Comparison of ENCODE assay signal across 26 cellular contexts in the genomic region with DNA sequence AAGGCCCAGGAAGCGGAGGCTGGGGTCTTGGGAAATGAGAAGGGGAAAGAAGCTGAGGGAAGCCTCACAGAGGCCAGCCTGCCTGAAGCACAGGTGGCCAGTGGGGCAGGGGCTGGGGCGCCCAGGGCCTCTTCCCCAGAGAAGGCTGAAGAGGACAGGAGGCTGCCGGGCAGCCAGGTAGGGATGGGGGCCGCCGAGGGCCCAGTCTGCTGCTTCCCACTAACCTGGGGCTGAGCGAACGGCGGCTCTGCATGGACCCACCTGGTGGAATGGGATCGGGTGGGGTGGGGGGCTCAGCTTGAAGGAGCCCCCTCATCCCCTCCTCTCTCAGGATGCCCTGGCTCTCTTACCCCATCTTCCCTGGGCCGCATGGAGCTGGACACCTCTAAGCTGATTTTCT. TPM values are rescaled to one million over a fixed set of nuclear protein-coding genes. Genes with fewer than 3 reads are reported as not detected.
DNase-seq lines count a peak whose midpoint lies in the region; ATAC-seq, FAIRE-seq and TF ChIP-seq lines count a peak whose summit lies in the region.
"Had no signal": no experiment of that assay in that cellular context is flagged by ENCODE, and none has a peak within 500 bp of the region (broad histone marks: within the 10 kb centered on the region; RNA-seq: fewer than 3 reads in every experiment).

No MANE protein-coding gene starts in this region.

- FAIRE-seq in K562 (lab: Jason Lieb, UNC) = no peak
- FAIRE-seq: kidney had no signal

- H3K9me3 Mint-ChIP-seq in CD4-positive, CD25-positive, alpha-beta regulatory T cell = no peaks in the 10 kb centered on the region
- H3K9me3 Mint-ChIP-seq in neural crest cell = no peaks in the 10 kb centered on the region
- H3K9me3 Mint-ChIP-seq: activated naive CD8-positive, alpha-beta T cell treated with anti-CD3 and anti-CD28 coated beads, Interleukin-2, amount 50 U/mL, for 24 hours; activated T-cell treated with anti-CD3 and anti-CD28 coated beads, Interleukin-2, amount 50 U/mL, for 72 hours; CD8-positive, alpha-beta T cell; H9 had no signal

- H3K4me3 ChIP-seq in A673 (ENCODE audit: low read depth, low read length, poor library complexity, severe bottlenecking) (no peak overlapping the region), K562 (no peak overlapping the region)
- no peak overlapping the region for H3K4me3 ChIP-seq in CD4-positive, CD25-positive, alpha-beta regulatory T cell (ENCODE audit: low read depth, low read length)
- H3K4me3 ChIP-seq: body of pancreas, esophagus squamous epithelium, lower lobe of right lung, Peyer's patch, SJSA1, thyroid gland had no signal

- H3K4me1 Mint-ChIP-seq in CD4-positive, CD25-positive, alpha-beta regulatory T cell = peaks cover 0 to 37% (median 22%) of the 10 kb centered on the region in 4 donors
- peaks cover 28% of the 10 kb centered on the region for H3K4me1 Mint-ChIP-seq in neural crest cell

- peaks cover 19% of the 10 kb centered on the region for H3K36me3 Mint-ChIP-seq in CD4-positive, CD25-positive, alpha-beta regulatory T cell
- no peaks in the 10 kb centered on the region for H3K36me3 Mint-ChIP-seq in neural crest cell (ENCODE audit: low read depth)

- 89% methylated on average over 9 of the region's 10 CpGs for WGBS in K562 (ENCODE audit: insufficient coverage, low coverage, missing lambda C conversion rate)

- H3K27ac Mint-ChIP-seq in CD4-positive, CD25-positive, alpha-beta regulatory T cell = peak overlapping the region in 2 of 3 donors; percentile 9 to 80
- H3K27ac Mint-ChIP-seq in neural crest cell (ENCODE audit: unreplicated experiment) = no peak overlapping the region
- H3K27ac Mint-ChIP-seq: activated naive CD8-positive, alpha-beta T cell treated with anti-CD3 and anti-CD28 coated beads, Interleukin-2, amount 50 U/mL, for 24 hours; activated T-cell treated with anti-CD3 and anti-CD28 coated beads, Interleukin-2, amount 50 U/mL, for 72 hours had no signal

- H3K27me3 ChIP-seq in A673 (replicated peaks; ENCODE audit: insufficient read depth, low read depth, low read length, poor library complexity) = no peaks in the 10 kb centered on the region
- H3K27me3 ChIP-seq in CD4-positive, CD25-positive, alpha-beta regulatory T cell (ENCODE audit: control insufficient read depth, insufficient read depth, low read length) = no peaks in the 10 kb centered on the region
- H3K27me3 ChIP-seq in K562 (ENCODE audit: control insufficient read depth in 2 of 2, insufficient read depth in 2 of 2, low read length in 2 of 2) = no peaks in the 10 kb centered on the region
- H3K27me3 ChIP-seq: body of pancreas, esophagus squamous epithelium, Peyer's patch, SJSA1, thyroid gland had no signal

- no TSS peak for BruUV-seq in A673 (replicated peaks; lab: Mats Ljungman, UMichigan)
- no TSS peak for BruUV-seq in K562 (replicated peaks; lab: Mats Ljungman, UMichigan)

- no peak for TF ChIP-seq RAD21 in K562 (CRISPR knock-in tag; conservative IDR thresholded peaks at IDR 0.05 in 1 of 2, IDR thresholded peaks at IDR 0.05 in 1 of 2)

- H3K9me3 ChIP-seq in A673 (ENCODE audit: low read depth, low read length, poor library complexity, severe bottlenecking) = no peaks in the 10 kb centered on the region
- no peaks in the 10 kb centered on the region for H3K9me3 ChIP-seq in CD4-positive, CD25-positive, alpha-beta regulatory T cell (ENCODE audit: control insufficient read depth in 2 of 2, low read length in 2 of 2)
- no peaks in the 10 kb centered on the region for H3K9me3 ChIP-seq in K562 (replicated peaks; ENCODE audit: control insufficient read depth, insufficient read depth, low read depth, low read length)
- H3K9me3 ChIP-seq: body of pancreas, esophagus squamous epithelium, lower lobe of right lung, Peyer's patch, thyroid gland had no signal

- H3K27ac ChIP-seq in A673 (ENCODE audit: low read depth, low read length, poor library complexity, severe bottlenecking) (peak overlapping the region; percentile 40), K562 (ENCODE audit: extremely low read depth, low read depth, low read length) (no peak overlapping the region)
- no peak overlapping the region for H3K27ac ChIP-seq in CD4-positive, CD25-positive, alpha-beta regulatory T cell (ENCODE audit: insufficient read depth, low read length, poor library complexity, severe bottlenecking)
- H3K27ac ChIP-seq: body of pancreas, lower lobe of right lung, Peyer's patch, SJSA1, thyroid gland had no signal

- POLR2A ChIA-PET in A673 (lab: Charles Lee; ENCODE audit: low non-redundant PET) (no interaction called here), K562 (lab: Yijun Ruan, JAX) (interaction anchor here (0.6 to 2.8 kb wide), 3 partner anchors 8 to 275 kb away, joined by 3 to 10 read pairs (median 5); a partner anchor contains a TSS)

- H3K36me3 ChIP-seq in A673 (ENCODE audit: insufficient read depth, low read length, poor library complexity, severe bottlenecking) (peaks cover 7% of the 10 kb centered on the region), K562 (ENCODE audit: control insufficient read depth, insufficient read depth, low read length) (peaks cover 79% of the 10 kb centered on the region; the same call in 2 of the 3 replicates)
- H3K36me3 ChIP-seq in CD4-positive, CD25-positive, alpha-beta regulatory T cell (ENCODE audit: control insufficient read depth, insufficient read depth, low read length) = peaks cover 37% of the 10 kb centered on the region

- peaks cover 4% of the 10 kb centered on the region for H3K9me1 ChIP-seq in K562 (ENCODE audit: control insufficient read depth, insufficient read depth, low read length)

- H3K27me3 Mint-ChIP-seq in CD4-positive, CD25-positive, alpha-beta regulatory T cell = no peaks in the 10 kb centered on the region
- peaks cover under 1% of the 10 kb centered on the region for H3K27me3 Mint-ChIP-seq in neural crest cell (ENCODE audit: low read depth)
- H3K27me3 Mint-ChIP-seq: activated naive CD8-positive, alpha-beta T cell treated with anti-CD3 and anti-CD28 coated beads, Interleukin-2, amount 50 U/mL, for 24 hours had no signal

- ATAC-seq in CD4-positive, CD25-positive, alpha-beta regulatory T cell (ENCODE audit: low read depth in 2 of 2) = no peak
- ATAC-seq in K562 (no peak), omental fat pad (ENCODE audit: low FRiP score) (no peak)
- ATAC-seq: activated naive CD8-positive, alpha-beta T cell treated with anti-CD3 and anti-CD28 coated beads, Interleukin-2, amount 50 U/mL, for 24 hours; activated T-cell treated with anti-CD3 and anti-CD28 coated beads, Interleukin-2, amount 50 U/mL, for 72 hours; body of pancreas; CD8-positive, alpha-beta T cell; lower lobe of right lung had no signal

- TF ChIP-seq EP300 in K562 (IDR thresholded peaks at IDR 0.05; ENCODE audit: low read length) = no peak

- in situ Hi-C loops in K562 (cut with MboI) = no loop called here

- H3K9ac ChIP-seq in K562 (ENCODE audit: insufficient read depth in 1 of 2, low read depth in 2 of 2, low read length in 2 of 2) = no peak overlapping the region

- no peak for TF ChIP-seq POLR2A in K562 (conservative IDR thresholded peaks at IDR 0.05)

- no peak for TF ChIP-seq CTCF in A673 (conservative IDR thresholded peaks at IDR 0.05; ENCODE audit: low read depth, low read length)
- TF ChIP-seq CTCF in K562 (IDR thresholded peaks at IDR 0.05 in 2 of 3, conservative IDR thresholded peaks at IDR 0.05 in 1 of 3; ENCODE audit: insufficient read depth in 2 of 3, low read depth in 1 of 3, low read length in 3 of 3) = no peak
- TF ChIP-seq CTCF in neural crest cell (conservative IDR thresholded peaks at IDR 0.05) = no peak
- TF ChIP-seq CTCF in omental fat pad (IDR thresholded peaks at IDR 0.05) = no peak

- H3K4me2 ChIP-seq in K562 (ENCODE audit: insufficient read depth, low read length) = no peak overlapping the region

- peaks cover 6% of the 10 kb centered on the region for H3K79me2 ChIP-seq in K562 (ENCODE audit: control insufficient read depth, insufficient read depth, low read length)

- no peaks in the 10 kb centered on the region for H3K4me1 ChIP-seq in A673 (ENCODE audit: insufficient read depth, low read length, poor library complexity, severe bottlenecking)
- H3K4me1 ChIP-seq in CD4-positive, CD25-positive, alpha-beta regulatory T cell (ENCODE audit: control insufficient read depth, insufficient read depth, low read length, poor library complexity, severe bottlenecking) = peaks cover 17% of the 10 kb centered on the region
- H3K4me1 ChIP-seq in K562 (replicated peaks in 1 of 2; ENCODE audit: control insufficient read depth in 2 of 2, insufficient read depth in 2 of 2, low read length in 2 of 2) = peaks cover 16 to 70% of the 10 kb centered on the region in 2 experiments
- H3K4me1 ChIP-seq: body of pancreas had no signal

- H2AFZ ChIP-seq in K562 (ENCODE audit: low read depth, low read length) = no peak overlapping the region

- no peak for DNase-seq in A673 (ENCODE audit: low spot score)
- DNase-seq in CD4-positive, CD25-positive, alpha-beta regulatory T cell = no peak
- DNase-seq in K562 (ENCODE audit: extremely low read depth in 1 of 4, low spot score in 3 of 4) = no peak
- no peak for DNase-seq in neural crest cell (ENCODE audit: low read depth, low spot score)
- no peak for DNase-seq in omental fat pad (ENCODE audit: low spot score)
- DNase-seq in NCI-H2107 treated with DMSO at 0.1 percent for 48 hours (lab: John Stamatoyannopoulos, UW; ENCODE audit: unreplicated experiment) = no peak
- no peak for DNase-seq in medulla oblongata (ENCODE audit: extremely low spot score)
- no peak for DNase-seq in mesenteric fat pad (ENCODE audit: low spot score)
- DNase-seq: activated naive CD8-positive, alpha-beta T cell treated with anti-CD3 and anti-CD28 coated beads, Interleukin-2, amount 50 U/mL, for 24 hours; activated T-cell treated with anti-CD3 and anti-CD28 coated beads, Interleukin-2, amount 50 U/mL, for 72 hours; body of pancreas; CD8-positive, alpha-beta T cell; DMS53; esophagus squamous epithelium; GF-D8; H9; kidney; lower lobe of right lung; NCI-H1417 treated with DMSO at 0.1 percent for 48 hours; NCI-H524 treated with DMSO at 0.1 percent for 48 hours; Peyer's patch; posterior cingulate gyrus; T-helper 2 cell; thyroid gland had no signal

- CTCF ChIA-PET in A673 (lab: Charles Lee) = no interaction called here
- CTCF ChIA-PET in K562 (lab: Yijun Ruan, JAX; ENCODE audit: low intra/inter-chr PET ratio) = no interaction called here

- 0 out of 2 replicates have a peak, but pooled peaks cover 4% of the 10 kb centered on the region for H4K20me1 ChIP-seq in K562 (replicated peaks; ENCODE audit: control insufficient read depth, insufficient read depth, low read length)

- H3K4me3 Mint-ChIP-seq in CD4-positive, CD25-positive, alpha-beta regulatory T cell = no peak overlapping the region
- peak overlapping the region; percentile 16 for H3K4me3 Mint-ChIP-seq in neural crest cell
- H3K4me3 Mint-ChIP-seq: activated naive CD8-positive, alpha-beta T cell treated with anti-CD3 and anti-CD28 coated beads, Interleukin-2, amount 50 U/mL, for 24 hours; activated T-cell treated with anti-CD3 and anti-CD28 coated beads, Interleukin-2, amount 50 U/mL, for 72 hours; CD8-positive, alpha-beta T cell had no signal

- intact Hi-C loops in A673 (cut with micrococcal nuclease; ENCODE audit: unreplicated experiment) = no loop called here
- intact Hi-C loops in K562 (cut with micrococcal nuclease) = no loop called here

RNA-seq across cellular contexts. Expression of a gene that starts 7.7 kb away (rescaled TPM):
- total RNA-seq in A673 (2021) (29.5 and 40.9 TPM in 2 replicates), K562 (2014; rRNA removed) (80.6 and 98.7 TPM in 2 replicates), K562 (2014; rRNA removed; fragmentation: Illumina TruSeq; extraction: Trizol) (24.2 and 28.8 TPM in 2 replicates), K562 (2015; rRNA removed; fragmentation: Illumina TruSeq; extraction: Trizol) (26.3 and 29.2 TPM in 2 replicates), K562 (2021) (60.9 and 87.1 TPM in 2 replicates), neural crest cell (13.6 and 15.3 TPM in 2 replicates), omental fat pad (100 to 1,000 TPM in 1 of 4 donors, 10 to 100 TPM in 3; 21.2 to 125 (median 65.6) TPM), mesenteric fat pad (78.6 TPM)
- total RNA-seq in CD4-positive, CD25-positive, alpha-beta regulatory T cell = 143 TPM
- polyA plus RNA-seq in CD4-positive, CD25-positive, alpha-beta regulatory T cell = 10 to 100 TPM in 1 of 4 donors, 1 to 10 TPM in 3; 7.8 to 11.6 (median 8.7) TPM
- total RNA-seq in K562 (2011; cell fraction: chromatin; rRNA removed; ENCODE audit: low replicate concordance) = 131 and 234 TPM in 2 replicates
- 106 and 109 TPM in 2 replicates for total RNA-seq in K562 (2011; cell fraction: nucleolus; rRNA removed)
- 106 and 124 TPM in 2 replicates for total RNA-seq in K562 (2011; cell fraction: nucleoplasm; rRNA removed)
- polyA plus RNA-seq in K562 (2011; rRNA removed) (19.2 and 29.8 TPM in 2 replicates), K562 (2014; fragmentation: Illumina TruSeq; extraction: Trizol) (36.9 and 50.9 TPM in 2 replicates), K562 (2014; fragmentation: Nextera tagmentation; extraction: Ambion mirVana) (under 1 TPM; 0.03 to 0.38 TPM), K562 (2014; rRNA removed) (56.4 and 61.3 TPM in 2 replicates)
- polyA plus RNA-seq in K562 (2011; cell fraction: cytosol; rRNA removed) = 22.0 and 75.3 TPM in 2 replicates
- 63.0 and 156 TPM in 2 replicates for polyA plus RNA-seq in K562 (2011; cell fraction: nucleus; rRNA removed)
- 47.0 and 62.8 TPM in 2 replicates for polyA plus RNA-seq in K562 (2012)
- polyA minus RNA-seq in K562 (2011; rRNA and poly(A)+ RNA removed) = 15.6 and 21.1 TPM in 2 replicates
- 50.6 and 59.1 TPM in 2 replicates for polyA minus RNA-seq in K562 (2011; cell fraction: cytosol; rRNA and poly(A)+ RNA removed)
- 17.2 and 21.5 TPM in 2 replicates for polyA minus RNA-seq in K562 (2011; cell fraction: nucleus; rRNA and poly(A)+ RNA removed)

RNA-seq across cellular contexts. Expression of a gene that starts 11.3 kb away (rescaled TPM):
- total RNA-seq in A673 (2021) (79.8 and 88.3 TPM in 2 replicates), K562 (2014; rRNA removed) (26.1 and 36.0 TPM in 2 replicates), K562 (2014; rRNA removed; fragmentation: Illumina TruSeq; extraction: Trizol) (3.2 and 4.2 TPM in 2 replicates), K562 (2015; rRNA removed; fragmentation: Illumina TruSeq; extraction: Trizol) (12.3 and 12.6 TPM in 2 replicates), K562 (2021) (24.2 and 26.9 TPM in 2 replicates), neural crest cell (82.4 and 86.3 TPM in 2 replicates), omental fat pad (10 to 100 TPM; 29.1 to 37.4 (median 33.1) TPM), mesenteric fat pad (37.4 TPM)
- 49.4 TPM for total RNA-seq in CD4-positive, CD25-positive, alpha-beta regulatory T cell
- polyA plus RNA-seq in CD4-positive, CD25-positive, alpha-beta regulatory T cell = 100 to 1,000 TPM in 3 of 4 donors, 10 to 100 TPM in 1; 77.1 to 158 (median 115) TPM
- 6.1 and 32.6 TPM in 2 replicates for total RNA-seq in K562 (2011; cell fraction: chromatin; rRNA removed; ENCODE audit: low replicate concordance)
- 30.5 and 31.9 TPM in 2 replicates for total RNA-seq in K562 (2011; cell fraction: nucleolus; rRNA removed)
- total RNA-seq in K562 (2011; cell fraction: nucleoplasm; rRNA removed) = 14.4 and 16.7 TPM in 2 replicates
- polyA plus RNA-seq in K562 (2011; rRNA removed) (9.7 and 12.3 TPM in 2 replicates), K562 (2014; fragmentation: Illumina TruSeq; extraction: Trizol) (11.9 and 21.9 TPM in 2 replicates), K562 (2014; fragmentation: Nextera tagmentation; extraction: Ambion mirVana) (under 1 TPM; 0.32 to 0.83 TPM), K562 (2014; rRNA removed) (27.6 and 33.4 TPM in 2 replicates)
- polyA plus RNA-seq in K562 (2011; cell fraction: cytosol; rRNA removed) = 21.6 and 65.1 TPM in 2 replicates
- 29.6 and 55.3 TPM in 2 replicates for polyA plus RNA-seq in K562 (2011; cell fraction: nucleus; rRNA removed)
- polyA plus RNA-seq in K562 (2012) = 17.8 and 26.2 TPM in 2 replicates
- polyA minus RNA-seq in K562 (2011; rRNA and poly(A)+ RNA removed) = 2.2 and 3.2 TPM in 2 replicates
- polyA minus RNA-seq in K562 (2011; cell fraction: cytosol; rRNA and poly(A)+ RNA removed) = 7.2 and 7.9 TPM in 2 replicates
- polyA minus RNA-seq in K562 (2011; cell fraction: nucleus; rRNA and poly(A)+ RNA removed) = 22.2 and 25.9 TPM in 2 replicates

RNA-seq across cellular contexts. Expression of a gene that starts 12.0 kb away (rescaled TPM):
- total RNA-seq in A673 (2021) (1.7 and 2.3 TPM in 2 replicates), K562 (2014; rRNA removed) (not detected in 2 replicates), K562 (2014; rRNA removed; fragmentation: Illumina TruSeq; extraction: Trizol) (not detected in 2 replicates), K562 (2015; rRNA removed; fragmentation: Illumina TruSeq; extraction: Trizol) (not detected in 2 replicates), K562 (2021) (0.40 TPM in 1 of 2 replicates, not detected in the other), neural crest cell (1.0 and 1.1 TPM in 2 replicates), omental fat pad (1 to 10 TPM in 3 of 4 donors, not detected in 1; 1.1 to 1.7 (median 1.5) TPM), mesenteric fat pad (1.5 TPM)
- 5.5 TPM for total RNA-seq in CD4-positive, CD25-positive, alpha-beta regulatory T cell
- 1 to 10 TPM in 1 of 4 donors, under 1 TPM in 2, not detected in 1; 0.19 to 1.5 (median 0.76) TPM for polyA plus RNA-seq in CD4-positive, CD25-positive, alpha-beta regulatory T cell
- 0.33 and 1.00 TPM in 2 replicates for total RNA-seq in K562 (2011; cell fraction: chromatin; rRNA removed; ENCODE audit: low replicate concordance)
- total RNA-seq in K562 (2011; cell fraction: nucleolus; rRNA removed) = 0.26 TPM in 1 of 2 replicates, not detected in the other
- total RNA-seq in K562 (2011; cell fraction: nucleoplasm; rRNA removed) = 0.29 TPM in 1 of 2 replicates, not detected in the other
- polyA plus RNA-seq in K562 (2011; rRNA removed) (not detected in 2 replicates), K562 (2014; fragmentation: Illumina TruSeq; extraction: Trizol) (not detected in 2 replicates), K562 (2014; fragmentation: Nextera tagmentation; extraction: Ambion mirVana) (not detected), K562 (2014; rRNA removed) (0.07 TPM in 1 of 2 replicates, not detected in the other)
- 0.28 TPM in 1 of 2 replicates, not detected in the other for polyA plus RNA-seq in K562 (2011; cell fraction: cytosol; rRNA removed)
- not detected in 2 replicates for polyA plus RNA-seq in K562 (2011; cell fraction: nucleus; rRNA removed)
- polyA plus RNA-seq in K562 (2012) = 0.39 and 0.58 TPM in 2 replicates
- polyA minus RNA-seq in K562 (2011; rRNA and poly(A)+ RNA removed) = not detected in 2 replicates
- not detected in 2 replicates for polyA minus RNA-seq in K562 (2011; cell fraction: cytosol; rRNA and poly(A)+ RNA removed)
- 0.27 TPM in 1 of 2 replicates, not detected in the other for polyA minus RNA-seq in K562 (2011; cell fraction: nucleus; rRNA and poly(A)+ RNA removed)
- total RNA-seq: myocyte had no signal

RNA-seq across cellular contexts. Expression of a gene that starts 13.3 kb away (rescaled TPM):
- total RNA-seq in A673 (2021) = 95.4 and 98.9 TPM in 2 replicates
- total RNA-seq in CD4-positive, CD25-positive, alpha-beta regulatory T cell = 34.6 TPM
- polyA plus RNA-seq in CD4-positive, CD25-positive, alpha-beta regulatory T cell = 10 to 100 TPM; 64.6 to 84.7 (median 73.1) TPM
- 16.9 and 90.0 TPM in 2 replicates for total RNA-seq in K562 (2011; cell fraction: chromatin; rRNA removed; ENCODE audit: low replicate concordance)
- total RNA-seq in K562 (2011; cell fraction: nucleolus; rRNA removed) = 98.3 and 115 TPM in 2 replicates
- total RNA-seq in K562 (2011; cell fraction: nucleoplasm; rRNA removed) = 36.5 and 47.7 TPM in 2 replicates
- total RNA-seq in K562 (2014; rRNA removed) = 129 and 153 TPM in 2 replicates
- total RNA-seq in K562 (2014; rRNA removed; fragmentation: Illumina TruSeq; extraction: Trizol) = 8.5 and 13.4 TPM in 2 replicates
- 60.4 and 61.8 TPM in 2 replicates for total RNA-seq in K562 (2015; rRNA removed; fragmentation: Illumina TruSeq; extraction: Trizol)
- 106 and 114 TPM in 2 replicates for total RNA-seq in K562 (2021)
- polyA plus RNA-seq in K562 (2011; rRNA removed) = 40.4 and 51.9 TPM in 2 replicates
- 70.6 and 201 TPM in 2 replicates for polyA plus RNA-seq in K562 (2011; cell fraction: cytosol; rRNA removed)
- polyA plus RNA-seq in K562 (2011; cell fraction: nucleus; rRNA removed) = 69.6 and 90.0 TPM in 2 replicates
- polyA plus RNA-seq in K562 (2012) = 75.0 and 123 TPM in 2 replicates
- polyA plus RNA-seq in K562 (2014; fragmentation: Illumina TruSeq; extraction: Trizol) = 16.6 and 77.3 TPM in 2 replicates
- 10 to 100 TPM; 35.6 to 66.3 TPM for polyA plus RNA-seq in K562 (2014; fragmentation: Nextera tagmentation; extraction: Ambion mirVana)
- 123 and 130 TPM in 2 replicates for polyA plus RNA-seq in K562 (2014; rRNA removed)
- 7.4 TPM in 2 replicates for polyA minus RNA-seq in K562 (2011; rRNA and poly(A)+ RNA removed)
- polyA minus RNA-seq in K562 (2011; cell fraction: cytosol; rRNA and poly(A)+ RNA removed) = 22.4 and 23.0 TPM in 2 replicates
- 61.0 and 62.0 TPM in 2 replicates for polyA minus RNA-seq in K562 (2011; cell fraction: nucleus; rRNA and poly(A)+ RNA removed)
- 32.2 and 33.2 TPM in 2 replicates for total RNA-seq in neural crest cell
- 10 to 100 TPM; 41.1 to 56.1 (median 50.1) TPM for total RNA-seq in omental fat pad
- 34.9 TPM for total RNA-seq in mesenteric fat pad

RNA-seq across cellular contexts. Expression of a gene that starts 25.4 kb away (rescaled TPM):
- total RNA-seq in A673 (2021) (92.1 and 123 TPM in 2 replicates), K562 (2014; rRNA removed) (15.0 and 19.3 TPM in 2 replicates), K562 (2014; rRNA removed; fragmentation: Illumina TruSeq; extraction: Trizol) (1.3 and 1.7 TPM in 2 replicates), K562 (2015; rRNA removed; fragmentation: Illumina TruSeq; extraction: Trizol) (3.8 and 4.4 TPM in 2 replicates), K562 (2021) (17.1 and 18.8 TPM in 2 replicates), neural crest cell (21.0 and 22.5 TPM in 2 replicates), omental fat pad (10 to 100 TPM; 67.3 to 84.8 (median 76.5) TPM), mesenteric fat pad (91.9 TPM)
- 132 TPM for total RNA-seq in CD4-positive, CD25-positive, alpha-beta regulatory T cell
- 10 to 100 TPM in 2 of 4 donors, 1 to 10 TPM in 2; 9.2 to 15.0 (median 11.9) TPM for polyA plus RNA-seq in CD4-positive, CD25-positive, alpha-beta regulatory T cell
- 78.9 and 182 TPM in 2 replicates for total RNA-seq in K562 (2011; cell fraction: chromatin; rRNA removed; ENCODE audit: low replicate concordance)
- 71.7 and 81.2 TPM in 2 replicates for total RNA-seq in K562 (2011; cell fraction: nucleolus; rRNA removed)
- total RNA-seq in K562 (2011; cell fraction: nucleoplasm; rRNA removed) = 77.2 and 120 TPM in 2 replicates
- polyA plus RNA-seq in K562 (2011; rRNA removed) (7.4 and 17.0 TPM in 2 replicates), K562 (2014; fragmentation: Illumina TruSeq; extraction: Trizol) (4.8 and 6.9 TPM in 2 replicates), K562 (2014; fragmentation: Nextera tagmentation; extraction: Ambion mirVana) (under 1 TPM; 0.06 to 0.14 TPM), K562 (2014; rRNA removed) (14.6 and 20.5 TPM in 2 replicates)
- 13.4 and 20.3 TPM in 2 replicates for polyA plus RNA-seq in K562 (2011; cell fraction: cytosol; rRNA removed)
- 102 and 163 TPM in 2 replicates for polyA plus RNA-seq in K562 (2011; cell fraction: nucleus; rRNA removed)
- polyA plus RNA-seq in K562 (2012) = 19.2 and 25.7 TPM in 2 replicates
- 6.4 and 7.8 TPM in 2 replicates for polyA minus RNA-seq in K562 (2011; rRNA and poly(A)+ RNA removed)
- 7.6 and 12.6 TPM in 2 replicates for polyA minus RNA-seq in K562 (2011; cell fraction: cytosol; rRNA and poly(A)+ RNA removed)
- 18.2 and 23.1 TPM in 2 replicates for polyA minus RNA-seq in K562 (2011; cell fraction: nucleus; rRNA and poly(A)+ RNA removed)
